ENCODE assay signal across 25 cellular contexts in genomic region chr12:47249082-47249481, GRCh38.
DNase-seq lines count a peak whose midpoint lies in the region; ATAC-seq and TF ChIP-seq lines count a peak whose summit lies in the region.
"Had no signal": no experiment of that assay in that cellular context is flagged by ENCODE, and none has a peak within 500 bp of the region (broad histone marks: within the 10 kb centered on the region; RNA-seq: fewer than 3 reads in every experiment).

No MANE protein-coding gene starts in this region.

- peak overlapping the region; percentile 85 for H3K27ac Mint-ChIP-seq in MCF 10A (ENCODE audit: low read depth, unreplicated experiment)
- H3K27ac Mint-ChIP-seq in activated T-cell treated with anti-CD3 and anti-CD28 coated beads, Interleukin-2, amount 50 U/mL, for 24 hours = no peak overlapping the region
- H3K27ac Mint-ChIP-seq: brain, natural killer cell had no signal

- H3K4me3 ChIP-seq in breast epithelium = no peak overlapping the region
- H3K4me3 ChIP-seq: adrenal gland, BLaER1, pancreas, vagina had no signal

- no peaks in the 10 kb centered on the region for H3K4me1 ChIP-seq in breast epithelium
- H3K4me1 ChIP-seq: adrenal gland, BLaER1 had no signal

- H3K27me3 Mint-ChIP-seq in MCF 10A (ENCODE audit: insufficient read depth, unreplicated experiment) = no peaks in the 10 kb centered on the region
- no peaks in the 10 kb centered on the region for H3K27me3 Mint-ChIP-seq in activated T-cell treated with anti-CD3 and anti-CD28 coated beads, Interleukin-2, amount 50 U/mL, for 24 hours
- H3K27me3 Mint-ChIP-seq: brain had no signal

- H3K9me3 Mint-ChIP-seq in MCF 10A (ENCODE audit: unreplicated experiment) = peaks cover 9% of the 10 kb centered on the region
- peaks cover 28% of the 10 kb centered on the region for H3K9me3 Mint-ChIP-seq in activated T-cell treated with anti-CD3 and anti-CD28 coated beads, Interleukin-2, amount 50 U/mL, for 24 hours

- intact Hi-C loops in MCF 10A (cut with micrococcal nuclease) = no loop called here
- intact Hi-C loops in breast epithelium (cut with DNase I; ENCODE audit: low total_unique reads) = no loop called here

- ATAC-seq in GM19467 (IDR thresholded peaks at IDR 0.05; ENCODE audit: unreplicated experiment) = no peak
- ATAC-seq: left ventricle myocardium superior, natural killer cell had no signal

- H3K27me3 ChIP-seq in breast epithelium = no peaks in the 10 kb centered on the region
- H3K27me3 ChIP-seq: adrenal gland, BLaER1, pancreas, vagina had no signal

- no peaks in the 10 kb centered on the region for H3K36me3 ChIP-seq in breast epithelium
- H3K36me3 ChIP-seq: adrenal gland, BLaER1, pancreas, vagina had no signal

- no peaks in the 10 kb centered on the region for H3K9me3 ChIP-seq in breast epithelium
- H3K9me3 ChIP-seq: adrenal gland, pancreas, vagina had no signal

- TF ChIP-seq CTCF in MCF 10A (IDR thresholded peaks at IDR 0.05; ENCODE audit: unreplicated experiment) (no peak), breast epithelium (IDR thresholded peaks at IDR 0.05) (no peak), RWPE1 (conservative IDR thresholded peaks at IDR 0.05; ENCODE audit: low read depth) (no peak)

- no peak for TF ChIP-seq POLR2A in breast epithelium (IDR thresholded peaks at IDR 0.05)

- no peaks in the 10 kb centered on the region for H3K36me3 Mint-ChIP-seq in MCF 10A (ENCODE audit: insufficient read depth, unreplicated experiment)
- peaks cover 66% of the 10 kb centered on the region for H3K36me3 Mint-ChIP-seq in activated T-cell treated with anti-CD3 and anti-CD28 coated beads, Interleukin-2, amount 50 U/mL, for 24 hours (ENCODE audit: low read depth)
- H3K36me3 Mint-ChIP-seq: brain had no signal

- peaks cover 13% of the 10 kb centered on the region for H3K4me1 Mint-ChIP-seq in MCF 10A (ENCODE audit: insufficient read depth, unreplicated experiment)
- peaks cover 8% of the 10 kb centered on the region for H3K4me1 Mint-ChIP-seq in activated T-cell treated with anti-CD3 and anti-CD28 coated beads, Interleukin-2, amount 50 U/mL, for 24 hours (ENCODE audit: low read depth)
- H3K4me1 Mint-ChIP-seq: brain had no signal

- H3K27ac ChIP-seq in breast epithelium (no peak overlapping the region), RWPE1 (peak overlapping the region; percentile 88), epithelial cell of prostate (peak overlapping the region; percentile 67)
- H3K27ac ChIP-seq: adrenal gland, BLaER1, pancreas, vagina had no signal

- peak overlapping the region; percentile 63 for H3K4me3 Mint-ChIP-seq in MCF 10A (ENCODE audit: unreplicated experiment)
- H3K4me3 Mint-ChIP-seq in activated T-cell treated with anti-CD3 and anti-CD28 coated beads, Interleukin-2, amount 50 U/mL, for 24 hours = no peak overlapping the region
- H3K4me3 Mint-ChIP-seq: brain, natural killer cell had no signal

- DNase-seq in MCF 10A (ENCODE audit: unreplicated experiment) (peak; percentile 61), breast epithelium (ENCODE audit: low spot score in 2 of 2) (no peak), RWPE1 (ENCODE audit: low spot score) (peak; percentile 22), epithelial cell of prostate (ENCODE audit: low read depth, low spot score) (no peak), LoVo (ENCODE audit: low spot score) (no peak), GDM1 (lab: John Stamatoyannopoulos, UW) (no peak)
- DNase-seq in activated T-cell treated with anti-CD3 and anti-CD28 coated beads, Interleukin-2, amount 50 U/mL, for 24 hours = no peak
- DNase-seq: activated CD4-positive, alpha-beta T cell treated with anti-CD3 and anti-CD28 coated beads for 1 hour; activated gamma-delta T cell; adrenal gland; COR-L47; EL; left ventricle myocardium superior; midbrain; natural killer cell; NCI-H1930; NCI-H345; pancreas; SHP77 treated with DMSO at 0.1 percent for 48 hours; stimulated activated CD4-positive, alpha-beta T cell treated with anti-CD3 and anti-CD28 coated beads, Interleukin-4, amount 100 ng/mL, for 24 hours; stimulated activated naive CD4-positive, alpha-beta T cell treated with Interleukin-2 at 50 U/mL for 16 hours had no signal

- CTCF ChIA-PET in MCF 10A (lab: Yijun Ruan, JAX) = interaction anchor here (0.6 to 2.2 kb wide), 6 partner anchors 22 to 531 kb away, joined by 3 to 9 read pairs (median 3); partner anchors contain the start of genes AMIGO2 and PCED1B
- CTCF ChIA-PET in RWPE1 (lab: Yijun Ruan, JAX) = interaction anchor here (0.6 kb wide), 1 partner anchor 73 kb away, joined by 3 read pairs; no protein-coding TSS in a partner anchor

- POLR2A ChIA-PET in MCF 10A (lab: Yijun Ruan, JAX) = interaction anchor here (0.6 to 2.7 kb wide), 11 partner anchors 11 to 244 kb away, joined by 3 to 13 read pairs (median 5); no protein-coding TSS in a partner anchor
- POLR2A ChIA-PET in RWPE1 (lab: Yijun Ruan, JAX; ENCODE audit: low non-redundant PET) = no interaction called here

- no TSS peak for BruUV-seq in MCF 10A (replicated peaks; lab: Mats Ljungman, UMichigan)

Comparison
In these comparisons a context has a peak if more than half of its experiments do, and no peak if none do; other contexts are left out.
1. DNase-seq: peak in MCF 10A (single experiment) and RWPE1 (single experiment); none in breast epithelium (0 of 2), epithelial cell of prostate (single experiment), LoVo (single experiment), activated T-cell treated with anti-CD3 and anti-CD28 coated beads, Interleukin-2, amount 50 U/mL, for 24 hours (single experiment) and GDM1 (single experiment).
2. H3K27ac ChIP-seq: peak in RWPE1 (single experiment) and epithelial cell of prostate (single experiment); none in breast epithelium (0 of 2).